ENCODE assay signal across 24 cellular contexts in genomic region chr2:210633699-210634098, GRCh38.
DNase-seq lines count a peak whose midpoint lies in the region; ATAC-seq, FAIRE-seq and TF ChIP-seq lines count a peak whose summit lies in the region.
"Had no signal": no experiment of that assay in that cellular context is flagged by ENCODE, and none has a peak within 500 bp of the region (broad histone marks: within the 10 kb centered on the region; RNA-seq: fewer than 3 reads in every experiment).

No MANE protein-coding gene starts in this region.

- H4K20me1 ChIP-seq in DOHH2 (ENCODE audit: control insufficient read depth, insufficient read depth, low read depth, low read length) (no peaks in the 10 kb centered on the region), H9 (ENCODE audit: control insufficient read depth, insufficient read depth, insufficient read length) (no peaks in the 10 kb centered on the region)
- H4K20me1 ChIP-seq: BLaER1 treated with 17β-estradiol and CSF1 and Interleukin-3, amounts not matched to agents 10 nM and 100 nM had no signal

- no peak overlapping the region for H3K18ac ChIP-seq in H9 (ENCODE audit: insufficient read length, low read depth, low read length)

- H2AFZ ChIP-seq in H9 (ENCODE audit: low read length), result no peak overlapping the region

- no peak overlapping the region for H3K9ac ChIP-seq in H9 (ENCODE audit: extremely low read depth, insufficient read length, low read length)
- H3K9ac ChIP-seq: BLaER1 treated with 17β-estradiol and CSF1 and Interleukin-3, amounts not matched to agents 10 nM and 100 nM had no signal

- H3K4me2 ChIP-seq in DOHH2 (ENCODE audit: low read length), result peak overlapping the region; percentile 55
- no peak overlapping the region for H3K4me2 ChIP-seq in H9 (ENCODE audit: insufficient read depth, insufficient read length, low read length)
- H3K4me2 ChIP-seq: A549; BLaER1 treated with 17β-estradiol and CSF1 and Interleukin-3, amounts not matched to agents 10 nM and 100 nM had no signal

- peaks cover 21 to 22% of the 10 kb centered on the region in 2 experiments for H3K4me1 Mint-ChIP-seq in H9
- H3K4me1 Mint-ChIP-seq: CD14-positive monocyte; CD8-positive, alpha-beta memory T cell had no signal

- H4K8ac ChIP-seq in H9 (replicated peaks; ENCODE audit: insufficient read length, low read depth, low read length), result no peak overlapping the region

- H3K79me2 ChIP-seq in DOHH2 (ENCODE audit: control insufficient read depth, low read length) (no peaks in the 10 kb centered on the region), H9 (ENCODE audit: insufficient read depth, low read length) (no peaks in the 10 kb centered on the region)

- no peak overlapping the region for H3T11ph ChIP-seq in H9 (ENCODE audit: low read length)

- peak; percentile 67 for FAIRE-seq in GM12892 (lab: Jason Lieb, UNC)
- FAIRE-seq: A549, GM19239, H54 had no signal

- no peak overlapping the region for H2AK5ac ChIP-seq in H9 (ENCODE audit: insufficient read length, low read length)

- H2BK5ac ChIP-seq in H9 (ENCODE audit: insufficient read length, low read length), result no peak overlapping the region

- H3K23ac ChIP-seq in H9 (ENCODE audit: insufficient read length, low read depth, low read length), result no peak overlapping the region

- no peak overlapping the region for H3K14ac ChIP-seq in H9 (ENCODE audit: insufficient read depth, low read length)

- TF ChIP-seq CTCF in DOHH2 (IDR thresholded peaks at IDR 0.05; ENCODE audit: low read depth, low read length, poor library complexity, severe bottlenecking), result no peak
- no peak for TF ChIP-seq CTCF in H9 (conservative IDR thresholded peaks at IDR 0.05)

- H4K91ac ChIP-seq in H9 (ENCODE audit: insufficient read length, low read depth, low read length), result no peak overlapping the region

- H3K79me1 ChIP-seq in H9 (ENCODE audit: insufficient read depth, low read depth, low read length, poor library complexity, severe bottlenecking), result no peaks in the 10 kb centered on the region

- H3K27ac Mint-ChIP-seq in H9, result no peak overlapping the region
- H3K27ac Mint-ChIP-seq: CD14-positive monocyte; CD4-positive, alpha-beta T cell; CD8-positive, alpha-beta memory T cell had no signal

- H3K9me2 ChIP-seq in DOHH2 (replicated peaks; ENCODE audit: control insufficient read depth, low read length), result no peaks in the 10 kb centered on the region

- no CpG with 5 or more reads among the region's 4 CpGs for WGBS in H9 (ENCODE audit: extremely low coverage, insufficient read length, low lambda C conversion rate)

- no peak overlapping the region for H2BK20ac ChIP-seq in H9 (ENCODE audit: low read depth, low read length, poor library complexity, severe bottlenecking)

- DNase-seq in GM12892 (ENCODE audit: insufficient read length) (no peak), NK-92 (lab: John Stamatoyannopoulos, UW; ENCODE audit: unreplicated experiment) (no peak), NCI-H2107 (lab: John Stamatoyannopoulos, UW) (no peak), H9 (no peak)
- no peak for DNase-seq in activated CD8-positive, alpha-beta memory T cell treated with anti-CD3 and anti-CD28 coated beads, Interleukin-2, amount 50 U/mL, for 4 hours
- DNase-seq: 8988T; ACHN; AML-193; BE2C; CD4-positive, alpha-beta T cell; CD8-positive, alpha-beta memory T cell; DMS 273 treated with DMSO at 0.1 percent for 48 hours; DMS79; GF-D8; GOT3; HCEC 1CT had no signal

- TF ChIP-seq POLR2A in GM12892 (IDR thresholded peaks at IDR 0.05; ENCODE audit: low read depth, low read length), result no peak

- H3K23me2 ChIP-seq in H9 (ENCODE audit: insufficient read length, low read depth, low read length, poor library complexity, severe bottlenecking), result no peaks in the 10 kb centered on the region

- H3K4me1 ChIP-seq in DOHH2 (ENCODE audit: control insufficient read depth, low read length) (peaks cover 13% of the 10 kb centered on the region), H9 (ENCODE audit: insufficient read depth, low read length) (no peaks in the 10 kb centered on the region; the same call in 1 of the 2 replicates)
- H3K4me1 ChIP-seq: A549, BE2C had no signal

- H3K4me3 ChIP-seq in DOHH2 (ENCODE audit: low read length), result peak overlapping the region; percentile 44
- H3K4me3 ChIP-seq: A549; BLaER1 treated with 17β-estradiol and CSF1 and Interleukin-3, amounts not matched to agents 10 nM and 100 nM had no signal

- H3K36me3 Mint-ChIP-seq in H9 (ENCODE audit: insufficient read depth in 1 of 3, low read depth in 3 of 3), result peaks cover 0 to 7% (median 0%) of the 10 kb centered on the region in 3 experiments; a peak in 1 of 7 replicates
- H3K36me3 Mint-ChIP-seq: CD14-positive monocyte; CD8-positive, alpha-beta memory T cell had no signal

- H2BK15ac ChIP-seq in H9 (ENCODE audit: low read depth, low read length), result no peak overlapping the region

- H3K36me3 ChIP-seq in DOHH2 (ENCODE audit: control insufficient read depth, low read length), result no peaks in the 10 kb centered on the region
- H3K36me3 ChIP-seq: BE2C; BLaER1 treated with 17β-estradiol and CSF1 and Interleukin-3, amounts not matched to agents 10 nM and 100 nM had no signal

- no peak overlapping the region for H2BK12ac ChIP-seq in H9 (ENCODE audit: insufficient read length, low read depth, low read length)

- H3K27ac ChIP-seq in DOHH2 (ENCODE audit: low read depth, low read length) (no peak overlapping the region), H9 (ENCODE audit: insufficient read length, low read depth, low read length) (no peak overlapping the region)
- H3K27ac ChIP-seq: A549; BLaER1 treated with 17β-estradiol and CSF1 and Interleukin-3, amounts not matched to agents 10 nM and 100 nM had no signal

- no peaks in the 10 kb centered on the region for H3K9me3 Mint-ChIP-seq in H9
- H3K9me3 Mint-ChIP-seq: CD4-positive, alpha-beta T cell; CD8-positive, alpha-beta memory T cell had no signal

- H3K27me3 ChIP-seq in DOHH2 (ENCODE audit: control insufficient read depth, low read length), result no peaks in the 10 kb centered on the region
- no peaks in the 10 kb centered on the region for H3K27me3 ChIP-seq in H9 (ENCODE audit: insufficient read depth, low read length)
- H3K27me3 ChIP-seq: BE2C; BLaER1 treated with 17β-estradiol and CSF1 and Interleukin-3, amounts not matched to agents 10 nM and 100 nM had no signal

- no peaks in the 10 kb centered on the region; the same call in 1 of the 2 replicates for H3K27me3 Mint-ChIP-seq in H9 (ENCODE audit: low read depth)
- H3K27me3 Mint-ChIP-seq: CD4-positive, alpha-beta T cell; CD8-positive, alpha-beta memory T cell had no signal

- no peak overlapping the region for H3K4ac ChIP-seq in H9 (ENCODE audit: low read depth, low read length)

- no peak overlapping the region for H3K56ac ChIP-seq in H9 (ENCODE audit: insufficient read length, low read depth, low read length)

- no peaks in the 10 kb centered on the region for H3F3A ChIP-seq in DOHH2 (ENCODE audit: control insufficient read depth, insufficient read depth)

- H4K5ac ChIP-seq in H9 (ENCODE audit: insufficient read length, low read depth, low read length), result no peak overlapping the region

- H2BK120ac ChIP-seq in H9 (ENCODE audit: low read depth, low read length, poor library complexity, severe bottlenecking), result no peak overlapping the region

- ATAC-seq in HG02852 (IDR thresholded peaks at IDR 0.05; ENCODE audit: unreplicated experiment), result peak; percentile 62
- ATAC-seq in HG03095 (IDR thresholded peaks at IDR 0.05; ENCODE audit: unreplicated experiment), result peak; percentile 66
- ATAC-seq: A549 had no signal

- H3K4me3 Mint-ChIP-seq in H9, result no peak overlapping the region
- H3K4me3 Mint-ChIP-seq: CD14-positive monocyte; CD4-positive, alpha-beta T cell; CD8-positive, alpha-beta memory T cell had no signal

- H3K9me3 ChIP-seq in DOHH2 (ENCODE audit: control insufficient read depth, insufficient read depth, low read length), result no peaks in the 10 kb centered on the region
- no peaks in the 10 kb centered on the region for H3K9me3 ChIP-seq in H9 (ENCODE audit: control insufficient read depth, low read depth, low read length)
- H3K9me3 ChIP-seq: A549; BE2C; BLaER1 treated with 17β-estradiol and CSF1 and Interleukin-3, amounts not matched to agents 10 nM and 100 nM had no signal
